ENCODE assay signal across 27 cellular contexts in genomic region chr4:871484-871883, GRCh38. TPM values are rescaled to one million over a fixed set of nuclear protein-coding genes. Genes with fewer than 3 reads are reported as not detected.
"Had no signal": no experiment of that assay in that cellular context is flagged by ENCODE, and none has a peak within 500 bp of the region (broad histone marks: within the 10 kb centered on the region; RNA-seq: fewer than 3 reads in every experiment).

No MANE protein-coding gene starts in this region.

- H3K4me1 ChIP-seq: Peyer's patch, SJSA1 had no signal

- DNase-seq: Kasumi-1, MM.1S, NCI-H1092 treated with DMSO at 0.1 percent for 48 hours, NCI-H1436, NCI-H187, NCI-H2029, NCI-H2081 treated with DMSO at 0.1 percent for 48 hours, NCI-H2171, NCI-H226, NCI-H446, NCI-H510A, NCI-H524 treated with DMSO at 0.1 percent for 48 hours, NCI-H69, NCI-H774, OCI-M1, PC-9, Peyer's patch, SHP77 treated with DMSO at 0.1 percent for 48 hours had no signal

- H3K27me3 Mint-ChIP-seq: IgD-negative memory B cell had no signal

- H3K27ac Mint-ChIP-seq: IgD-negative memory B cell had no signal

- H3K27me3 ChIP-seq: Peyer's patch, SJSA1 had no signal

- FAIRE-seq: K562 had no signal

- H3K4me3 ChIP-seq: K562, PC-9, Peyer's patch, SJSA1, SK-N-MC had no signal

- H3K36me3 ChIP-seq: SJSA1 had no signal

- ATAC-seq: K562, Right ventricle myocardium inferior had no signal

- H3K9me3 ChIP-seq: Peyer's patch, SJSA1 had no signal

- H3K36me3 Mint-ChIP-seq: IgD-negative memory B cell had no signal

- H3K27ac ChIP-seq: KMS-11, PC-9, Peyer's patch, SJSA1, SK-N-MC had no signal

RNA-seq across cellular contexts. Expression of gene CPLX1, which starts 45.6 kb away (rescaled TPM):
- total RNA-seq: HT1080, M059J, RPMI7951, SJSA1 had no signal
- polyA plus RNA-seq: IgD-negative memory B cell had no signal
